Comparison of ENCODE assay signal across 22 cellular contexts in genomic region chr4:123300222-123300621, GRCh38.
A peak's percentile ranks its signal among the peaks of the same experiment; 100 is the strongest.
DNase-seq lines count a peak whose midpoint lies in the region; ATAC-seq and TF ChIP-seq lines count a peak whose summit lies in the region.
"Had no signal": no experiment of that assay in that cellular context is flagged by ENCODE, and none has a peak within 500 bp of the region (broad histone marks: within the 10 kb centered on the region; RNA-seq: fewer than 3 reads in every experiment).

No MANE protein-coding gene starts in this region.

- no peak overlapping the region for H3K4me3 ChIP-seq in CD8-positive, alpha-beta T cell (ENCODE audit: low read depth, low read length)
- H3K4me3 ChIP-seq in adipocyte (ENCODE audit: low read length) (no peak overlapping the region), mucosa of descending colon (no peak overlapping the region)
- H3K4me3 ChIP-seq: A549, GM12878, GM23248 had no signal

- no peak for DNase-seq in CD8-positive, alpha-beta T cell
- no peak for DNase-seq in adipocyte (ENCODE audit: low read depth)
- DNase-seq in mucosa of descending colon: no peak
- DNase-seq in activated CD4-positive, alpha-beta T cell treated with anti-CD3 and anti-CD28 coated beads for 36 hours: no peak
- DNase-seq in NCI-H2107 treated with DMSO at 0.1 percent for 48 hours (lab: John Stamatoyannopoulos, UW; ENCODE audit: unreplicated experiment): no peak
- no peak for DNase-seq in central memory CD4-positive, alpha-beta T cell
- DNase-seq: BE2C, COR-L47, DMS79 treated with DMSO at 0.1 percent for 48 hours, GM23248, H9, HFFc6, KBM-7, MV-4-11, NCI-H1694 treated with DMSO at 0.1 percent for 48 hours, NCI-H446 treated with DMSO at 0.1 percent for 48 hours, NCI-H526 treated with DMSO at 0.1 percent for 48 hours, Right ventricle myocardium superior had no signal

- H3K9me3 Mint-ChIP-seq in CD8-positive, alpha-beta T cell: no peaks in the 10 kb centered on the region
- no peaks in the 10 kb centered on the region for H3K9me3 Mint-ChIP-seq in activated CD4-positive, alpha-beta T cell treated with anti-CD3 and anti-CD28 coated beads for 36 hours (ENCODE audit: low read depth)
- H3K9me3 Mint-ChIP-seq: H9, HFFc6 had no signal

- no peaks in the 10 kb centered on the region for H3K9me3 ChIP-seq in CD8-positive, alpha-beta T cell (ENCODE audit: low read length)
- H3K9me3 ChIP-seq in KOPT-K1 (ENCODE audit: insufficient read depth, low read length, poor library complexity, severe bottlenecking) (no peaks in the 10 kb centered on the region), adipocyte (ENCODE audit: control insufficient read depth, low read length) (no peaks in the 10 kb centered on the region), mucosa of descending colon (no peaks in the 10 kb centered on the region)
- H3K9me3 ChIP-seq: A549, BE2C had no signal

- no peaks in the 10 kb centered on the region for H3K36me3 ChIP-seq in CD8-positive, alpha-beta T cell (ENCODE audit: insufficient read depth, low read length)
- no peaks in the 10 kb centered on the region for H3K36me3 ChIP-seq in KOPT-K1 (ENCODE audit: insufficient read depth, low read length)
- H3K36me3 ChIP-seq in adipocyte (ENCODE audit: control insufficient read depth, insufficient read depth, low read length, severe bottlenecking): no peaks in the 10 kb centered on the region
- H3K36me3 ChIP-seq in mucosa of descending colon (ENCODE audit: low read depth): no peaks in the 10 kb centered on the region
- H3K36me3 ChIP-seq: BE2C had no signal

- H3K4me3 Mint-ChIP-seq in CD8-positive, alpha-beta T cell: peak overlapping the region; percentile 8
- no peak overlapping the region for H3K4me3 Mint-ChIP-seq in activated CD4-positive, alpha-beta T cell treated with anti-CD3 and anti-CD28 coated beads for 36 hours
- H3K4me3 Mint-ChIP-seq: H9 had no signal

- peak overlapping the region; percentile 70 for H3K9ac ChIP-seq in adipocyte (ENCODE audit: low read length)
- H3K9ac ChIP-seq: GM23248 had no signal

- intact Hi-C loops in CD8-positive, alpha-beta T cell (cut with DNase I, micrococcal nuclease): no loop called here
- intact Hi-C loops in mucosa of descending colon (cut with DNase I, micrococcal nuclease): no loop called here
- intact Hi-C loops in activated CD4-positive, alpha-beta T cell treated with anti-CD3 and anti-CD28 coated beads for 36 hours (cut with DNase I, micrococcal nuclease): no loop called here

- H3K27ac Mint-ChIP-seq in CD8-positive, alpha-beta T cell: no peak overlapping the region
- H3K27ac Mint-ChIP-seq in activated CD4-positive, alpha-beta T cell treated with anti-CD3 and anti-CD28 coated beads for 36 hours: no peak overlapping the region
- H3K27ac Mint-ChIP-seq: H9 had no signal

- H3K36me3 Mint-ChIP-seq in CD8-positive, alpha-beta T cell: peaks cover 11% of the 10 kb centered on the region
- peaks cover 7% of the 10 kb centered on the region for H3K36me3 Mint-ChIP-seq in activated CD4-positive, alpha-beta T cell treated with anti-CD3 and anti-CD28 coated beads for 36 hours (ENCODE audit: low read depth)

- H3K27me3 Mint-ChIP-seq in CD8-positive, alpha-beta T cell (ENCODE audit: low read depth): no peaks in the 10 kb centered on the region
- no peaks in the 10 kb centered on the region for H3K27me3 Mint-ChIP-seq in activated CD4-positive, alpha-beta T cell treated with anti-CD3 and anti-CD28 coated beads for 36 hours

- TF ChIP-seq CTCF in CD8-positive, alpha-beta T cell (IDR thresholded peaks at IDR 0.05): no peak
- TF ChIP-seq CTCF in mucosa of descending colon (IDR thresholded peaks at IDR 0.05): no peak

- no peak overlapping the region for H3K27ac ChIP-seq in CD8-positive, alpha-beta T cell (ENCODE audit: low read depth, low read length)
- H3K27ac ChIP-seq in KOPT-K1 (ENCODE audit: low read depth, low read length, poor library complexity, severe bottlenecking): peak overlapping the region; percentile 24
- H3K27ac ChIP-seq: A549 had no signal

- peaks cover 12% of the 10 kb centered on the region for H3K4me1 Mint-ChIP-seq in CD8-positive, alpha-beta T cell (ENCODE audit: low read depth)
- peaks cover 6% of the 10 kb centered on the region for H3K4me1 Mint-ChIP-seq in activated CD4-positive, alpha-beta T cell treated with anti-CD3 and anti-CD28 coated beads for 36 hours

- CTCF ChIA-PET in CD8-positive, alpha-beta T cell (lab: Charles Lee): no interaction called here
- CTCF ChIA-PET in activated CD4-positive, alpha-beta T cell treated with anti-CD3 and anti-CD28 coated beads for 36 hours (lab: Charles Lee): no interaction called here

- POLR2A ChIA-PET in CD8-positive, alpha-beta T cell (lab: Charles Lee): no interaction called here
- POLR2A ChIA-PET in activated CD4-positive, alpha-beta T cell treated with anti-CD3 and anti-CD28 coated beads for 36 hours (lab: Charles Lee): no interaction called here

- no peak for ATAC-seq in CD8-positive, alpha-beta T cell
- ATAC-seq in mucosa of descending colon (peak; percentile 54), HG03520 (IDR thresholded peaks at IDR 0.05; ENCODE audit: unreplicated experiment) (no peak)
- ATAC-seq in activated CD4-positive, alpha-beta T cell treated with anti-CD3 and anti-CD28 coated beads for 36 hours: no peak
- ATAC-seq: A549, GM12878 had no signal

- no peaks in the 10 kb centered on the region for H3K27me3 ChIP-seq in CD8-positive, alpha-beta T cell (ENCODE audit: insufficient read depth, low read length)
- H3K27me3 ChIP-seq in adipocyte (replicated peaks; ENCODE audit: control insufficient read depth, insufficient read depth, low read length): no peaks in the 10 kb centered on the region
- H3K27me3 ChIP-seq: BE2C had no signal

- H3K4me1 ChIP-seq in CD8-positive, alpha-beta T cell (ENCODE audit: insufficient read depth, low read length): no peaks in the 10 kb centered on the region
- H3K4me1 ChIP-seq in adipocyte (ENCODE audit: control insufficient read depth, insufficient read depth, low read length) (peaks cover 48% of the 10 kb centered on the region), mucosa of descending colon (ENCODE audit: low read depth) (no peaks in the 10 kb centered on the region)
- H3K4me1 ChIP-seq: BE2C had no signal
